ENCODE assay signal across 10 cellular contexts in genomic region chr18:79439201-79440023, GRCh38. TPM values are rescaled to one million over a fixed set of nuclear protein-coding genes. Genes with fewer than 3 reads are reported as not detected.
DNase-seq lines count a peak whose midpoint lies in the region; TF ChIP-seq lines count a peak whose summit lies in the region.
"Had no signal": no experiment of that assay in that cellular context is flagged by ENCODE, and none has a peak within 500 bp of the region (broad histone marks: within the 10 kb centered on the region; RNA-seq: fewer than 3 reads in every experiment).

No MANE protein-coding gene starts in this region.

- H3K27me3 ChIP-seq in breast epithelium, result no peaks in the 10 kb centered on the region

- DNase-seq in DMS79 treated with DMSO at 0.1 percent for 48 hours (lab: John Stamatoyannopoulos, UW) (peak; percentile 23), UCSD-AML1 (lab: John Stamatoyannopoulos, UW; ENCODE audit: unreplicated experiment) (peak; percentile 24), breast epithelium (ENCODE audit: low spot score in 2 of 2) (no peak), cerebellar nuclear complex (lab: John Stamatoyannopoulos, UW) (no peak), mesenteric fat pad (ENCODE audit: low spot score) (no peak), NCI-H146 treated with DMSO at 0.1 percent for 48 hours (lab: John Stamatoyannopoulos, UW; ENCODE audit: unreplicated experiment) (no peak)
- DNase-seq in effector CD4-positive, alpha-beta T cell, result peak; percentile 20
- DNase-seq in stimulated activated CD4-positive, alpha-beta T cell treated with anti-CD3 and anti-CD28 coated beads, Interleukin-12 subunit alpha, Interleukin-12 subunit beta, amount 100 ng/mL, for 48 hours (ENCODE audit: low read depth in 2 of 3, low spot score in 1 of 3), result peak in 2 of 3 donors; percentile 10 to 20
- DNase-seq: NCI-H2171 treated with DMSO at 0.1 percent for 48 hours, T1000 had no signal

- no peak overlapping the region for H3K27ac ChIP-seq in breast epithelium

- TF ChIP-seq POLR2A in breast epithelium (IDR thresholded peaks at IDR 0.05), result no peak

- no peaks in the 10 kb centered on the region for H3K36me3 ChIP-seq in breast epithelium

- H3K9me3 ChIP-seq in breast epithelium, result no peaks in the 10 kb centered on the region

- intact Hi-C loops in breast epithelium (cut with DNase I; ENCODE audit: low total_unique reads), result no loop called here

- H3K4me1 ChIP-seq in breast epithelium, result no peaks in the 10 kb centered on the region

- no peak for TF ChIP-seq CTCF in breast epithelium (IDR thresholded peaks at IDR 0.05)

- no peak overlapping the region for H3K4me3 ChIP-seq in breast epithelium

RNA-seq across cellular contexts. Expression of gene NFATC1, which starts 43.7 kb away (rescaled TPM):
- total RNA-seq in breast epithelium, result 10 to 100 TPM; 10.9 to 18.0 (median 12.9) TPM
- 35.4 TPM for total RNA-seq in mesenteric fat pad

Comparison
In these comparisons a context has a peak if more than half of its experiments do, and no peak if none do; other contexts are left out.
1. DNase-seq: peak in DMS79 treated with DMSO at 0.1 percent for 48 hours (single experiment), UCSD-AML1 (single experiment), effector CD4-positive, alpha-beta T cell (single experiment) and stimulated activated CD4-positive, alpha-beta T cell treated with anti-CD3 and anti-CD28 coated beads, Interleukin-12 subunit alpha, Interleukin-12 subunit beta, amount 100 ng/mL, for 48 hours (2 of 3); none in breast epithelium (0 of 2), cerebellar nuclear complex (0 of 2), mesenteric fat pad (single experiment) and NCI-H146 treated with DMSO at 0.1 percent for 48 hours (single experiment).